Comparison of ENCODE assay signal across 13 cellular contexts in the genomic region with DNA sequence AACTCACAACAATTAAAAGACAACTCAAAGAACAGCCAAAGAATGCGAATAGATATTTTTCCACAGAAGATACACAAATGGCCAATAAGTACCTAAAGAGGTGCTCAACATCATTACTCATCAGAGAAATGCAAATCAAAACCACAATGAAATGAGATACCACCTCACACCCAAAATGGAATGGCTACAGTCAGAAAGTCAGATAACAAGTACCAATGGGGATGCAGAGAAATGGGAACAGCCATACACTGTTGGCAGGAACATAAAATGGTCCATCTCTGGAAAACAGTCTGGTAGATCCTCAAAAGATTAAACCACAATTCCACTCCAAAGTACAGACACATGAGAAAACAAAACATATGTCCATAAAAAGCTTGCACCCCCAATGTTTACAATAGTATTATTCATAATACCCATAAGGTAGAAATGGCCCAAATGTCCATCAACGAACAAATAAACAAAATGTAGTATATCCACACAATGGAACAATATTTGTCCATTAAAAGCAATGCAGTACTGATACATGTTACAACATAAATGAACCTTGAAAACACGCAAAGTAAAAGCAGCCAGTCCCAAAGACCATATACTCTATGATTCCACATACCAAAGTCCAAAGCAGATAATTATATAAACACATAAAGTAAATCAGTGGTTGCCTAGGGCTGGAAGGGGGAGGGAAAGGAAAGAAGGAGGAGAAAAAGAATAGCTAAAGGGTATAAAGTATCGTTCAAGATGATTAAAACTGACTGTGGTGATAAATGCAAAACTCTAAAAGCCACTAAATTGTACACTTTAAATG. TPM values are rescaled to one million over a fixed set of nuclear protein-coding genes. Genes with fewer than 3 reads are reported as not detected.
DNase-seq lines count a peak whose midpoint lies in the region; ATAC-seq and TF ChIP-seq lines count a peak whose summit lies in the region.
"Had no signal": no experiment of that assay in that cellular context is flagged by ENCODE, and none has a peak within 500 bp of the region (broad histone marks: within the 10 kb centered on the region; RNA-seq: fewer than 3 reads in every experiment).

No MANE protein-coding gene starts in this region.

- no peaks in the 10 kb centered on the region for H3K9me3 Mint-ChIP-seq in natural killer cell treated with Interleukin-12 subunit alpha and Interleukin-12 subunit beta and Interleukin-15 and Interleukin-18, amount 100 ng/mL, for 72 hours
- H3K9me3 Mint-ChIP-seq in natural killer cell, result no peaks in the 10 kb centered on the region
- H3K9me3 Mint-ChIP-seq: immature natural killer cell had no signal

- TF ChIP-seq EP300 in stomach (IDR thresholded peaks at IDR 0.05), result no peak

- TF ChIP-seq POLR2A in stomach (IDR thresholded peaks at IDR 0.05), result no peak

- intact Hi-C loops in natural killer cell (cut with micrococcal nuclease) (no loop called here), stomach (cut with DNase I; ENCODE audit: low total_unique reads) (no loop called here)

- H3K9me3 ChIP-seq in stomach, result no peaks in the 10 kb centered on the region
- H3K9me3 ChIP-seq: HAP-1 had no signal

- peaks cover 9% of the 10 kb centered on the region for H3K36me3 Mint-ChIP-seq in natural killer cell treated with Interleukin-12 subunit alpha and Interleukin-12 subunit beta and Interleukin-15 and Interleukin-18, amount 100 ng/mL, for 72 hours
- H3K36me3 Mint-ChIP-seq in natural killer cell, result no peaks in the 10 kb centered on the region

- ATAC-seq in natural killer cell treated with Interleukin-12 subunit alpha and Interleukin-12 subunit beta and Interleukin-15 and Interleukin-18, amount 100 ng/mL, for 72 hours, result peak in 1 of 2 donors; percentile 66
- ATAC-seq in natural killer cell (no peak), GM18858 (IDR thresholded peaks at IDR 0.05; ENCODE audit: unreplicated experiment) (no peak)

- no peaks in the 10 kb centered on the region for H3K27me3 Mint-ChIP-seq in natural killer cell treated with Interleukin-12 subunit alpha and Interleukin-12 subunit beta and Interleukin-15 and Interleukin-18, amount 100 ng/mL, for 72 hours
- H3K27me3 Mint-ChIP-seq in natural killer cell (ENCODE audit: low read depth in 2 of 2), result no peaks in the 10 kb centered on the region

- H3K4me1 ChIP-seq in stomach, result peaks cover 0 to 59% (median 28%) of the 10 kb centered on the region in 4 donors
- H3K4me1 ChIP-seq: HAP-1 had no signal

- peak overlapping the region; percentile 28 to 33 for H3K27ac Mint-ChIP-seq in natural killer cell treated with Interleukin-12 subunit alpha and Interleukin-12 subunit beta and Interleukin-15 and Interleukin-18, amount 100 ng/mL, for 72 hours
- peak overlapping the region in 1 of 2 donors; percentile 37 for H3K27ac Mint-ChIP-seq in natural killer cell
- H3K27ac Mint-ChIP-seq: nephron progenitor cell had no signal

- peaks cover 34 to 64% of the 10 kb centered on the region in 2 donors for H3K4me1 Mint-ChIP-seq in natural killer cell treated with Interleukin-12 subunit alpha and Interleukin-12 subunit beta and Interleukin-15 and Interleukin-18, amount 100 ng/mL, for 72 hours (ENCODE audit: low read depth in 2 of 2)
- H3K4me1 Mint-ChIP-seq in natural killer cell, result peaks cover 33 to 49% of the 10 kb centered on the region in 2 donors
- H3K4me1 Mint-ChIP-seq: nephron progenitor cell had no signal

- TF ChIP-seq CTCF in natural killer cell (IDR thresholded peaks at IDR 0.05), result no peak
- no peak for TF ChIP-seq CTCF in stomach (IDR thresholded peaks at IDR 0.05)

- H3K36me3 ChIP-seq in stomach, result no peaks in the 10 kb centered on the region
- H3K36me3 ChIP-seq: HAP-1 had no signal

- DNase-seq in natural killer cell treated with Interleukin-12 subunit alpha and Interleukin-12 subunit beta and Interleukin-15 and Interleukin-18, amount 100 ng/mL, for 72 hours (ENCODE audit: low spot score), result no peak
- no peak for DNase-seq in natural killer cell
- DNase-seq in NCI-H526 (lab: John Stamatoyannopoulos, UW), result peak; percentile 65 to 66
- DNase-seq in fibroblast of peridontal ligament (ENCODE audit: extremely low read depth), result peak; percentile 46
- no peak for DNase-seq in stomach
- DNase-seq in NCI-H446 (lab: John Stamatoyannopoulos, UW), result no peak
- DNase-seq in occipital lobe (lab: John Stamatoyannopoulos, UW), result no peak
- DNase-seq: immature natural killer cell, Kasumi-1, nephron progenitor cell, RPMI8226 had no signal

- no peak overlapping the region for H3K27ac ChIP-seq in stomach

- H3K27me3 ChIP-seq in stomach, result no peaks in the 10 kb centered on the region

- peak overlapping the region; percentile 1 for H3K4me3 Mint-ChIP-seq in natural killer cell treated with Interleukin-12 subunit alpha and Interleukin-12 subunit beta and Interleukin-15 and Interleukin-18, amount 100 ng/mL, for 72 hours
- no peak overlapping the region for H3K4me3 Mint-ChIP-seq in natural killer cell
- H3K4me3 Mint-ChIP-seq: nephron progenitor cell had no signal

- WGBS in stomach, 5 donors, result 50 to 57% (median 52%) methylated on average over 4 of the region's 4 CpGs

- no peak overlapping the region for H3K4me3 ChIP-seq in stomach
- H3K4me3 ChIP-seq: HAP-1 had no signal

RNA-seq across cellular contexts. Expression of a gene that starts 19.6 kb away (rescaled TPM):
- 10 to 100 TPM; 51.4 to 78.6 TPM for total RNA-seq in natural killer cell treated with Interleukin-12 subunit alpha and Interleukin-12 subunit beta and Interleukin-15 and Interleukin-18, amount 100 ng/mL, for 72 hours
- total RNA-seq in natural killer cell, result 10 to 100 TPM; 44.3 to 55.3 (median 50.9) TPM
- total RNA-seq in stomach, result 10 to 100 TPM; 19.1 to 59.7 (median 29.2) TPM
- polyA plus RNA-seq in stomach, result 10 to 100 TPM in 2 of 3 donors, 1 to 10 TPM in 1; 6.9 to 22.3 (median 14.9) TPM
- 67.4 TPM for total RNA-seq in occipital lobe

Comparison
In these comparisons a context has a peak if more than half of its experiments do, and no peak if none do; other contexts are left out.
1. DNase-seq: peak in NCI-H526 (2 of 2) and fibroblast of peridontal ligament (single experiment); none in natural killer cell treated with Interleukin-12 subunit alpha and Interleukin-12 subunit beta and Interleukin-15 and Interleukin-18, amount 100 ng/mL, for 72 hours (single experiment), natural killer cell (single experiment), stomach (single experiment), NCI-H446 (0 of 2) and occipital lobe (single experiment).